2 cellular contexts compared by ENCODE assay signal in genomic region chr9:81599837-81600236, GRCh38.
TF ChIP-seq lines count a peak whose summit lies in the region.

No MANE protein-coding gene starts in this region.

TF ChIP-seq in IMR-90, 13 proteins besides CTCF, POLR2A, EP300 and RAD21:
- TF ChIP-seq RCOR1 (IDR thresholded peaks at IDR 0.05; ENCODE audit: insufficient replicate concordance, low read length), result no peak
- no peak for TF ChIP-seq RFX5 (IDR thresholded peaks at IDR 0.05; ENCODE audit: low read depth, low read length)
- TF ChIP-seq SMC3 (IDR thresholded peaks at IDR 0.05; ENCODE audit: low read depth, low read length), result no peak
- TF ChIP-seq CHD1 (IDR thresholded peaks at IDR 0.05; ENCODE audit: low read depth, low read length), result no peak
- TF ChIP-seq MAFK (IDR thresholded peaks at IDR 0.05; ENCODE audit: low read depth, low read length), result no peak
- no peak for TF ChIP-seq CEBPB (IDR thresholded peaks at IDR 0.05; ENCODE audit: low read depth, low read length)
- TF ChIP-seq BHLHE40 (IDR thresholded peaks at IDR 0.05; ENCODE audit: low read depth, low read length), result no peak
- TF ChIP-seq, protein P1, sequence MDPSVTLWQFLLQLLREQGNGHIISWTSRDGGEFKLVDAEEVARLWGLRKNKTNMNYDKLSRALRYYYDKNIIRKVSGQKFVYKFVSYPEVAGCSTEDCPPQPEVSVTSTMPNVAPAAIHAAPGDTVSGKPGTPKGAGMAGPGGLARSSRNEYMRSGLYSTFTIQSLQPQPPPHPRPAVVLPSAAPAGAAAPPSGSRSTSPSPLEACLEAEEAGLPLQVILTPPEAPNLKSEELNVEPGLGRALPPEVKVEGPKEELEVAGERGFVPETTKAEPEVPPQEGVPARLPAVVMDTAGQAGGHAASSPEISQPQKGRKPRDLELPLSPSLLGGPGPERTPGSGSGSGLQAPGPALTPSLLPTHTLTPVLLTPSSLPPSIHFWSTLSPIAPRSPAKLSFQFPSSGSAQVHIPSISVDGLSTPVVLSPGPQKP (IDR thresholded peaks at IDR 0.05; ENCODE audit: borderline replicate concordance, low read depth, low read length), result no peak
- no peak for TF ChIP-seq FOS (IDR thresholded peaks at IDR 0.05; ENCODE audit: low read depth, low read length)
- TF ChIP-seq MAZ (IDR thresholded peaks at IDR 0.05; ENCODE audit: borderline replicate concordance, low read depth, low read length), result no peak
- TF ChIP-seq USF2 (IDR thresholded peaks at IDR 0.05; ENCODE audit: low read depth, low read length), result no peak
- TF ChIP-seq MXI1 (IDR thresholded peaks at IDR 0.05; ENCODE audit: borderline replicate concordance, low read depth, low read length), result no peak
- no peak for TF ChIP-seq NFE2L2 (IDR thresholded peaks at IDR 0.05; ENCODE audit: low read depth, low read length)

TF ChIP-seq in endothelial cell of umbilical vein, 7 proteins besides CTCF, POLR2A, EP300 and RAD21:
- peak; percentile 60 for TF ChIP-seq GATA2 (IDR thresholded peaks at IDR 0.05; ENCODE audit: insufficient read depth, insufficient read length, low read depth, low read length)
- TF ChIP-seq FOS (IDR thresholded peaks at IDR 0.05; ENCODE audit: borderline replicate concordance, insufficient read depth, low read length), result no peak
- TF ChIP-seq MAX (IDR thresholded peaks at IDR 0.05; ENCODE audit: insufficient read depth, insufficient read length), result no peak
- no peak for TF ChIP-seq JUN (IDR thresholded peaks at IDR 0.05; ENCODE audit: borderline replicate concordance, insufficient read depth, insufficient read length, low read depth)
- no peak for TF ChIP-seq EZH2 (IDR thresholded peaks at IDR 0.05; ENCODE audit: borderline replicate concordance, low read depth, low read length, severe bottlenecking)
- no peak for TF ChIP-seq POLR2AphosphoS5 (IDR thresholded peaks at IDR 0.05; ENCODE audit: insufficient read depth, low read depth, low read length)
- TF ChIP-seq MYC (IDR thresholded peaks at IDR 0.05; ENCODE audit: low read depth, low read length), result no peak
